ENCODE assay signal across 1 cellular context in genomic region chr7:24743471-24743870, GRCh38.
TF ChIP-seq lines count a peak whose summit lies in the region.

No MANE protein-coding gene starts in this region.

TF ChIP-seq in H1, 55 proteins besides CTCF, POLR2A, EP300 and RAD21:
- TF ChIP-seq RBBP5 (IDR thresholded peaks at IDR 0.05; ENCODE audit: borderline replicate concordance, low read depth, low read length) (no peak), BACH1 (IDR thresholded peaks at IDR 0.05; ENCODE audit: low read length) (no peak), TEAD4 (IDR thresholded peaks at IDR 0.05; ENCODE audit: low read depth, low read length) (no peak), SIX5 (IDR thresholded peaks at IDR 0.05; ENCODE audit: low read depth, low read length) (no peak), POLR2AphosphoS5 (IDR thresholded peaks at IDR 0.05; ENCODE audit: low read depth, low read length) (no peak), MAX (IDR thresholded peaks at IDR 0.05) (no peak), NANOG (IDR thresholded peaks at IDR 0.05; ENCODE audit: insufficient read depth, low read depth, low read length, poor library complexity, severe bottlenecking) (no peak)
- TF ChIP-seq, protein P1, sequence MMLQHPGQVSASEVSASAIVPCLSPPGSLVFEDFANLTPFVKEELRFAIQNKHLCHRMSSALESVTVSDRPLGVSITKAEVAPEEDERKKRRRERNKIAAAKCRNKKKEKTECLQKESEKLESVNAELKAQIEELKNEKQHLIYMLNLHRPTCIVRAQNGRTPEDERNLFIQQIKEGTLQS (IDR thresholded peaks at IDR 0.05; ENCODE audit: insufficient read depth, low read depth, low read length): no peak
- TF ChIP-seq, protein P2, sequence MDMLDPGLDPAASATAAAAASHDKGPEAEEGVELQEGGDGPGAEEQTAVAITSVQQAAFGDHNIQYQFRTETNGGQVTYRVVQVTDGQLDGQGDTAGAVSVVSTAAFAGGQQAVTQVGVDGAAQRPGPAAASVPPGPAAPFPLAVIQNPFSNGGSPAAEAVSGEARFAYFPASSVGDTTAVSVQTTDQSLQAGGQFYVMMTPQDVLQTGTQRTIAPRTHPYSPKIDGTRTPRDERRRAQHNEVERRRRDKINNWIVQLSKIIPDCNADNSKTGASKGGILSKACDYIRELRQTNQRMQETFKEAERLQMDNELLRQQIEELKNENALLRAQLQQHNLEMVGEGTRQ (IDR thresholded peaks at IDR 0.05; ENCODE audit: low read length): no peak
